1 cellular context compared by ENCODE assay signal in the genomic region with DNA sequence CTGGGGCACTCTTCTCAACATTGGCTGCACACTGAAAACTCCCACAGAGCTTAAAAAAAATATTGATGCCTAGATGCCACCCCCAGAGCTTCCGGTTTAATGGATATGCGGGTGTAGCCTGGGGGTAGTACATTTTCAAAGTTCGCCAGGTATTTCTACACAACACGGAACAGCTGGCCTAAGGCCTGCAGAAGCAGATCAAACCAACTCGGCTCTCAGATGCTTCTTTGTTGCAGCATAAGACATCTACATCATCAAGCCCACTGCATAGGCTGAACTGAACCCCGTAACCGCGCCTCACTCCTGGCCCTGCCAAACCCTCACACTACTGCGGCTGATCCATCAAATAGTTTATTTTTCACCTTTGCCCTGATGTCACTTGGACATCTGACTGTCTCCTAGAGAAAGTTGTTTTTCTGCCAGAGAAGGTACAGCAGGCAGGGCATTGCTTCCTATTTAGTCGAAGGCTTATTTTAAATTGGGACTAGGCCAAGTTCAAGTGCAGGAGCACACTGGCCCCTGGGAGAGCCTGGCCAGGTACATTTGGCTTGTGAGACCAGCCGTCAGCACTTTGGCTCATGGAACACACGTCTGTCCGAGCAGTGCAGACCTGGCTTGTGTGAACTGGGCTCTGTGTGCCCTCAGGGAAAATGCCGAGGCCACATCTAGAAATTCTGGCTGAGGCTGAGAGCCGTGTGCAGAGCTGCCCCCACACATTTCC.
TF ChIP-seq lines count a peak whose summit lies in the region.

No MANE protein-coding gene starts in this region.

TF ChIP-seq in HEK293, 187 proteins besides CTCF, POLR2A, EP300 and RAD21 (continued from another document):
- TF ChIP-seq, protein P1, sequence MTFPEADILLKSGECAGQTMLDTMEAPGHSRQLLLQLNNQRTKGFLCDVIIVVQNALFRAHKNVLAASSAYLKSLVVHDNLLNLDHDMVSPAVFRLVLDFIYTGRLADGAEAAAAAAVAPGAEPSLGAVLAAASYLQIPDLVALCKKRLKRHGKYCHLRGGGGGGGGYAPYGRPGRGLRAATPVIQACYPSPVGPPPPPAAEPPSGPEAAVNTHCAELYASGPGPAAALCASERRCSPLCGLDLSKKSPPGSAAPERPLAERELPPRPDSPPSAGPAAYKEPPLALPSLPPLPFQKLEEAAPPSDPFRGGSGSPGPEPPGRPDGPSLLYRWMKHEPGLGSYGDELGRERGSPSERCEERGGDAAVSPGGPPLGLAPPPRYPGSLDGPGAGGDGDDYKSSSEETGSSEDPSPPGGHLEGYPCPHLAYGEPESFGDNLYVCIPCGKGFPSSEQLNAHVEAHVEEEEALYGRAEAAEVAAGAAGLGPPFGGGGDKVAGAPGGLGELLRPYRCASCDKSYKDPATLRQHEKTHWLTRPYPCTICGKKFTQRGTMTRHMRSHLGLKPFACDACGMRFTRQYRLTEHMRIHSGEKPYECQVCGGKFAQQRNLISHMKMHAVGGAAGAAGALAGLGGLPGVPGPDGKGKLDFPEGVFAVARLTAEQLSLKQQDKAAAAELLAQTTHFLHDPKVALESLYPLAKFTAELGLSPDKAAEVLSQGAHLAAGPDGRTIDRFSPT (tag by site-specific recombination; IDR thresholded peaks at IDR 0.05) = peak; percentile 7; the same call in 1 of the 2 replicates
- peak; percentile 11; the same call in 1 of the 2 replicates for TF ChIP-seq ZNF335 (tag by site-specific recombination; conservative IDR thresholded peaks at IDR 0.05)
- TF ChIP-seq ZFP37 (tag by site-specific recombination; IDR thresholded peaks at IDR 0.05) = 0 out of 2 replicates have a peak, but pooled peaks have one; percentile 1
- peak; percentile 65; the same call in 1 of the 2 replicates for TF ChIP-seq ZNF18 (tag by site-specific recombination; IDR thresholded peaks at IDR 0.05)
- 0 out of 2 replicates have a peak, but pooled peaks have one; percentile 0 for TF ChIP-seq ZFP69B (tag by site-specific recombination; IDR thresholded peaks at IDR 0.05)
